In the genomic region with DNA sequence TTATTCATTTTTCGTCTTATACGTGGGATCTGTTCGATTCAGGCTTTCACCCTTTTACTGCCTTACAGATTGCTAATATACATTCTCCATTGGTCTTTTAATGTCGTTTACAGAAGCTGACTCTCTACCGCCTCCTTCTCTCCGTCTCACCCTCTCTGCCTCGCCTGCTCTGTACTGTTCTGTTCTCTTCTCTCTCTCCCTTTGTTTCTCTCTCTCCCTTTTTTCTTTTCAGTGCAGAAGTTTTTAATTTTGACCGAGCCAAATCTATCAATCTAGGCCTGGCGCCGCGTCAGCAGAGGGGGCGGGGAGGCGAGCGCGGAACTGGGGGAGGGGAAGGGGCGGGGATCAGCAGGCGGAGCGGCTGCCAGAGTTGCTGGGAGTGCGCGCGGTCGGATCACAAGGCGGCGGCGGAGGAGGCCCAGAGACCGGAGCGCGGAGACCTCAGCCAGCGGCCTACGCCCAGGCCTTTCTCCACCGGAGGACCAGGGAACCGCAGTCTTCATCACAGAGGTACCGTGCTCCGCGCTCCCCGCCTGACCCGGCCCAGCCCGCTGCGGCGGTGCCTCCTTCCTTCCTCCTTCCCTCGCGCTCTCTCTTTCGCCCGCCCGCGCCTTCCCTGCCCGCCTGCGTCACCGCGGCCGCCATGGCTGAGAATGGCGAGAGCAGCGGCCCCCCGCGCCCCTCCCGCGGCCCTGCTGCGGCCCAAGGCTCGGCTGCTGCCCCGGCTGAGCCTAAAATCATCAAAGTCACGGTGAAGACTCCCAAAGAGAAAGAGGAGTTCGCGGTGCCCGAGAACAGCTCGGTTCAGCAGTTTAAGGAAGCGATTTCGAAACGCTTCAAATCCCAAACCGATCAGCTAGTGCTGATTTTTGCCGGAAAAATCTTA, we compare ENCODE assay signal across 8 cellular contexts. TPM values are rescaled to one million over a fixed set of nuclear protein-coding genes. Genes with fewer than 3 reads are reported as not detected.
A peak's percentile ranks its signal among the peaks of the same experiment; 100 is the strongest.
DNase-seq lines count a peak whose midpoint lies in the region; ATAC-seq and TF ChIP-seq lines count a peak whose summit lies in the region.

A gene (plus strand): TSS at position 397 of the 886 bp plus-strand sequence. CDS start 247 bp downstream, at position 644.

- BruUV-seq in Caco-2 (replicated peaks; lab: Mats Ljungman, UMichigan) (no TSS peak), PC-3 (replicated peaks; lab: Mats Ljungman, UMichigan) (no TSS peak)

- TF ChIP-seq CTCF in Caco-2 (IDR thresholded peaks at IDR 0.05; ENCODE audit: insufficient read depth in 1 of 2, low read depth in 1 of 2, low read length in 1 of 2, severe bottlenecking in 1 of 2, unreplicated experiment in 1 of 2) (peak in 1 of 2 experiments; percentile 6), PC-3 (conservative IDR thresholded peaks at IDR 0.05; ENCODE audit: low read depth, low read length) (peak; percentile 40; the same call in 1 of the 2 replicates)

- H4K20me1 ChIP-seq in PC-3 (ENCODE audit: low read length) = peaks cover 38% of the 10 kb centered on the region

- H3K9me2 ChIP-seq in PC-3 (replicated peaks; ENCODE audit: low read length) = no peaks in the 10 kb centered on the region

- no peaks in the 10 kb centered on the region for H3K27me3 Mint-ChIP-seq in Caco-2 (ENCODE audit: insufficient read depth, unreplicated experiment)

- peak within 1 kb of the TSS; percentile 96 for H3K9ac ChIP-seq in PC-3 (ENCODE audit: low read length)
- peak within 1 kb of the TSS; percentile 63 for H3K9ac ChIP-seq in muscle layer of colon (ENCODE audit: low read length)

- POLR2A ChIA-PET in Caco-2 (lab: Charles Lee) = no interaction called here
- POLR2A ChIA-PET in PC-3 (lab: Charles Lee; ENCODE audit: unreplicated experiment) = no interaction called here

- H3K9me3 ChIP-seq in Caco-2 = no peaks in the 10 kb centered on the region
- no peaks in the 10 kb centered on the region for H3K9me3 ChIP-seq in PC-3 (ENCODE audit: low read length)
- no peaks in the 10 kb centered on the region for H3K9me3 ChIP-seq in muscle layer of colon (ENCODE audit: low read length)

- peak within 1 kb of the TSS; percentile 78 for H2AFZ ChIP-seq in PC-3 (ENCODE audit: low read length)

- CTCF ChIA-PET in Caco-2 (lab: Charles Lee) = no interaction called here
- CTCF ChIA-PET in PC-3 (lab: Charles Lee) = no interaction called here

- H3K36me3 Mint-ChIP-seq in Caco-2 (ENCODE audit: insufficient read depth, unreplicated experiment) = no peaks in the 10 kb centered on the region

- intact Hi-C loops in Caco-2 (cut with micrococcal nuclease; ENCODE audit: unreplicated experiment) = no loop called here
- intact Hi-C loops in PC-3 (cut with micrococcal nuclease) = loop anchor here (2.0 to 10.0 kb wide), 4 partner anchors 59 to 279 kb away; a partner anchor contains a TSS

- H3K4me3 ChIP-seq in Caco-2 (ENCODE audit: low read depth, low read length) = peak within 1 kb of the TSS; percentile 77
- H3K4me3 ChIP-seq in PC-3 (ENCODE audit: low read length) = peak within 1 kb of the TSS; percentile 90
- H3K4me3 ChIP-seq in muscle layer of colon (ENCODE audit: low read depth in 1 of 2, low read length in 2 of 2) = peak within 1 kb of the TSS; percentile 40 to 63

- H3K36me3 ChIP-seq in Caco-2 (ENCODE audit: control insufficient read depth, insufficient read depth, low read length) (no peaks in the 10 kb centered on the region), PC-3 (ENCODE audit: low read depth, low read length) (peaks cover 4% of the 10 kb centered on the region; the same call in 1 of the 2 replicates), muscle layer of colon (ENCODE audit: insufficient read depth, low read length) (no peaks in the 10 kb centered on the region)

- H3K4me1 ChIP-seq in Caco-2 (no peaks in the 10 kb centered on the region), PC-3 (ENCODE audit: insufficient read depth, low read length) (peaks cover 12% of the 10 kb centered on the region), muscle layer of colon (ENCODE audit: insufficient read depth, low read length) (no peaks in the 10 kb centered on the region)

- H3F3A ChIP-seq in PC-3 (ENCODE audit: low read length, unreplicated experiment) = no peaks in the 10 kb centered on the region

- H3K27ac ChIP-seq in PC-3 (ENCODE audit: low read length) (peak within 1 kb of the TSS; percentile 73), muscle layer of colon (ENCODE audit: low read depth, low read length) (peak within 1 kb of the TSS; percentile 79)

- DNase-seq in Caco-2 (peak; percentile 77), HuH-7 (ENCODE audit: low spot score) (peak; percentile 40), PC-3 (peak; percentile 65), activated T-cell treated with anti-CD3 and anti-CD28 coated beads for 48 hours (ENCODE audit: low read depth) (peak; percentile 71), erythroblast (lab: John Stamatoyannopoulos, UW) (peak; percentile 88 to 90)
- peak; percentile 50 for DNase-seq in stimulated activated CD8-positive, alpha-beta memory T cell treated with anti-CD3 and anti-CD28 coated beads, Interleukin-7, amount 100 ng/mL, for 24 hours (ENCODE audit: low read depth)

- no peaks in the 10 kb centered on the region for H3K9me3 Mint-ChIP-seq in Caco-2 (ENCODE audit: unreplicated experiment)

- peak; percentile 60 for TF ChIP-seq POLR2A in erythroblast (IDR thresholded peaks at IDR 0.05; ENCODE audit: low read length)

- ATAC-seq in GM21390 (IDR thresholded peaks at IDR 0.05; ENCODE audit: unreplicated experiment) = peak; percentile 60
- ATAC-seq in PC-3 = peak; percentile 76

- H3K79me2 ChIP-seq in PC-3 (ENCODE audit: low read length) = peaks cover 50% of the 10 kb centered on the region

- H3K4me3 Mint-ChIP-seq in Caco-2 (ENCODE audit: unreplicated experiment) = peak within 1 kb of the TSS; percentile 78

- peak within 1 kb of the TSS; percentile 88 for H3K4me2 ChIP-seq in PC-3 (ENCODE audit: low read length)

- H3K27me3 ChIP-seq in Caco-2 (replicated peaks; ENCODE audit: control insufficient read depth, insufficient read depth, low read length) (no peaks in the 10 kb centered on the region), PC-3 (ENCODE audit: low read length) (no peaks in the 10 kb centered on the region), muscle layer of colon (ENCODE audit: control insufficient read depth in 1 of 2, insufficient read depth in 2 of 2, low read length in 2 of 2) (peaks cover 0 to 6% of the 10 kb centered on the region in 2 donors)

- peaks cover 11% of the 10 kb centered on the region for H3K4me1 Mint-ChIP-seq in Caco-2 (ENCODE audit: low read depth, unreplicated experiment)

- peak within 1 kb of the TSS; percentile 85 for H3K27ac Mint-ChIP-seq in Caco-2 (ENCODE audit: unreplicated experiment)

RNA-seq across cellular contexts. Expression of the gene that starts here (rescaled TPM):
- total RNA-seq in Caco-2 (2022) (20.3 and 22.6 TPM in 2 replicates), PC-3 (2014; rRNA removed) (9.7 and 16.6 TPM in 2 replicates)

Comparison
In these comparisons a context has a peak if more than half of its experiments do, and no peak if none do; other contexts are left out.
1. Peak in every context shown above with its lines: DNase-seq, ATAC-seq, H3K4me3 ChIP-seq and H3K27ac ChIP-seq.